In genomic region chr9:133349965-133350624, GRCh38 we compare ENCODE assay signal across 10 cellular contexts. TPM values are rescaled to one million over a fixed set of nuclear protein-coding genes. Genes with fewer than 3 reads are reported as not detected.
DNase-seq lines count a peak whose midpoint lies in the region; ATAC-seq and TF ChIP-seq lines count a peak whose summit lies in the region.
"Had no signal": no experiment of that assay in that cellular context is flagged by ENCODE, and none has a peak within 500 bp of the region (broad histone marks: within the 10 kb centered on the region; RNA-seq: fewer than 3 reads in every experiment).

No MANE protein-coding gene starts in this region.

- no peaks in the 10 kb centered on the region for H3K9me3 ChIP-seq in endodermal cell (ENCODE audit: control insufficient read depth, low read length)
- H3K9me3 ChIP-seq: neutrophil had no signal

- ATAC-seq in left lobe of liver (no peak), GM18519 (IDR thresholded peaks at IDR 0.05; ENCODE audit: low FRiP score, unreplicated experiment) (no peak)

- TF ChIP-seq CTCF in endodermal cell (conservative IDR thresholded peaks at IDR 0.05), result no peak
- no peak for TF ChIP-seq CTCF in retinal pigment epithelial cell (conservative IDR thresholded peaks at IDR 0.05; ENCODE audit: low read depth, low read length)
- no peak for TF ChIP-seq CTCF in dorsolateral prefrontal cortex (IDR thresholded peaks at IDR 0.05 in 54 of 56, conservative IDR thresholded peaks at IDR 0.05 in 2 of 56; ENCODE audit: low read depth in 1 of 56, partially characterized antibody in 56 of 56)

- no peaks in the 10 kb centered on the region for H3K4me1 ChIP-seq in endodermal cell (ENCODE audit: control insufficient read depth, insufficient read depth, low read length)

- intact Hi-C loops in dorsolateral prefrontal cortex (cut with DNase I), result loop anchor here in 1 of 2 donors (5.0 kb wide), 1 partner anchor 127 kb away; the partner anchor contains the start of gene SLC2A6

- peak overlapping the region; percentile 71 for H3K27ac Mint-ChIP-seq in activated CD4-positive, alpha-beta T cell treated with anti-CD3 and anti-CD28 coated beads, Interleukin-2, amount 10 ng/mL, durations not matched to agents 7 days and 5 days
- peak overlapping the region; percentile 99 for H3K27ac Mint-ChIP-seq in endodermal cell

- CTCF ChIA-PET in activated CD4-positive, alpha-beta T cell treated with anti-CD3 and anti-CD28 coated beads, Interleukin-2, amount 10 ng/mL, durations not matched to agents 7 days and 5 days (lab: Charles Lee), result interaction anchor here (0.9 to 2.6 kb wide), 7 partner anchors 10 to 68 kb away, joined by 3 to 10 read pairs (median 3); no protein-coding TSS in a partner anchor

- no peaks in the 10 kb centered on the region for H3K27me3 Mint-ChIP-seq in activated CD4-positive, alpha-beta T cell treated with anti-CD3 and anti-CD28 coated beads, Interleukin-2, amount 10 ng/mL, durations not matched to agents 7 days and 5 days
- H3K27me3 Mint-ChIP-seq in endodermal cell (ENCODE audit: insufficient read depth), result no peaks in the 10 kb centered on the region

- no peak overlapping the region for H3K27ac ChIP-seq in endodermal cell (ENCODE audit: low read depth, low read length)
- no peak overlapping the region for H3K27ac ChIP-seq in dorsolateral prefrontal cortex
- H3K27ac ChIP-seq: neutrophil had no signal

- POLR2A ChIA-PET in activated CD4-positive, alpha-beta T cell treated with anti-CD3 and anti-CD28 coated beads, Interleukin-2, amount 10 ng/mL, durations not matched to agents 7 days and 5 days (lab: Charles Lee), result interaction anchor here (2.6 kb wide), 1 partner anchor 21 kb away, joined by 17 read pairs; no protein-coding TSS in a partner anchor

- peaks cover 57% of the 10 kb centered on the region for H3K36me3 Mint-ChIP-seq in activated CD4-positive, alpha-beta T cell treated with anti-CD3 and anti-CD28 coated beads, Interleukin-2, amount 10 ng/mL, durations not matched to agents 7 days and 5 days (ENCODE audit: low read depth)
- peaks cover 70% of the 10 kb centered on the region for H3K36me3 Mint-ChIP-seq in endodermal cell (ENCODE audit: low read depth)

- no peaks in the 10 kb centered on the region for H3K27me3 ChIP-seq in endodermal cell (ENCODE audit: control insufficient read depth, insufficient read depth, low read length, poor library complexity, severe bottlenecking)
- no peaks in the 10 kb centered on the region for H3K27me3 ChIP-seq in dorsolateral prefrontal cortex
- H3K27me3 ChIP-seq: neutrophil had no signal

- WGBS in endodermal cell (ENCODE audit: insufficient coverage in 1 of 2, insufficient read length in 1 of 2), 2 experiments, result 88 to 90% methylated on average over 15 of the region's 15 CpGs

- peaks cover 61% of the 10 kb centered on the region for H3K36me3 ChIP-seq in endodermal cell (ENCODE audit: control insufficient read depth, insufficient read depth, low read length)

- no peak overlapping the region for H3K9ac ChIP-seq in endodermal cell (ENCODE audit: extremely low read depth, low read length, poor library complexity, severe bottlenecking)

- H3K4me3 Mint-ChIP-seq in activated CD4-positive, alpha-beta T cell treated with anti-CD3 and anti-CD28 coated beads, Interleukin-2, amount 10 ng/mL, durations not matched to agents 7 days and 5 days, result peak overlapping the region; percentile 34
- peak overlapping the region; percentile 98 for H3K4me3 Mint-ChIP-seq in endodermal cell

- peaks cover 56% of the 10 kb centered on the region for H3K4me1 Mint-ChIP-seq in activated CD4-positive, alpha-beta T cell treated with anti-CD3 and anti-CD28 coated beads, Interleukin-2, amount 10 ng/mL, durations not matched to agents 7 days and 5 days
- H3K4me1 Mint-ChIP-seq in endodermal cell, result peaks cover 24% of the 10 kb centered on the region

- DNase-seq in activated CD4-positive, alpha-beta T cell treated with anti-CD3 and anti-CD28 coated beads, Interleukin-2, amount 10 ng/mL, durations not matched to agents 7 days and 5 days, result no peak
- DNase-seq in activated CD4-positive, alpha-beta T cell treated with anti-CD3 and anti-CD28 coated beads, Interleukin-2, amount 50 U/mL, for 1 hour, result no peak
- DNase-seq in RKO (ENCODE audit: low spot score), result peak; percentile 81
- DNase-seq in endodermal cell, result no peak
- no peak for DNase-seq in retinal pigment epithelial cell (ENCODE audit: low read depth)
- no peak for DNase-seq in left lobe of liver (ENCODE audit: low spot score)
- no peak for DNase-seq in dorsolateral prefrontal cortex
- DNase-seq: NCI-H2227 treated with DMSO at 0.1 percent for 48 hours had no signal

- no peaks in the 10 kb centered on the region for H3K9me3 Mint-ChIP-seq in activated CD4-positive, alpha-beta T cell treated with anti-CD3 and anti-CD28 coated beads, Interleukin-2, amount 10 ng/mL, durations not matched to agents 7 days and 5 days
- H3K9me3 Mint-ChIP-seq in endodermal cell, result no peaks in the 10 kb centered on the region

- H3K4me3 ChIP-seq in endodermal cell (ENCODE audit: low read length), result peak overlapping the region; percentile 83
- H3K4me3 ChIP-seq in retinal pigment epithelial cell (ENCODE audit: low read length), result peak overlapping the region; percentile 100
- peak overlapping the region in 8 of 59 donors; percentile 83 to 99 (median 95) for H3K4me3 ChIP-seq in dorsolateral prefrontal cortex

RNA-seq across cellular contexts. Expression of gene RPL7A, which starts 2.1 kb away (rescaled TPM):
- total RNA-seq in activated CD4-positive, alpha-beta T cell treated with anti-CD3 and anti-CD28 coated beads, Interleukin-2, amount 10 ng/mL, durations not matched to agents 7 days and 5 days, result 1,000 to 10,000 TPM; 1,880 to 1,928 TPM
- total RNA-seq in endodermal cell (1,000 to 10,000 TPM; 2,418 to 2,634 TPM), left lobe of liver (609 TPM), dorsolateral prefrontal cortex (100 to 1,000 TPM; 512 to 837 (median 653) TPM)
- polyA plus RNA-seq in endodermal cell (2013, experiment 1 of 2), result 2,489 TPM
- 2,405 TPM for polyA plus RNA-seq in endodermal cell (2013, experiment 2 of 2)

RNA-seq across cellular contexts. Expression of gene MED22, which starts 2.2 kb away (rescaled TPM):
- 10 to 100 TPM; 25.6 to 27.2 TPM for total RNA-seq in activated CD4-positive, alpha-beta T cell treated with anti-CD3 and anti-CD28 coated beads, Interleukin-2, amount 10 ng/mL, durations not matched to agents 7 days and 5 days
- total RNA-seq in endodermal cell (10 to 100 TPM; 54.6 to 57.3 TPM), left lobe of liver (10.3 TPM), dorsolateral prefrontal cortex (10 to 100 TPM; 19.2 to 41.3 (median 30.0) TPM)
- polyA plus RNA-seq in endodermal cell (2013, experiment 1 of 2), result 38.4 TPM
- 36.6 TPM for polyA plus RNA-seq in endodermal cell (2013, experiment 2 of 2)

RNA-seq across cellular contexts. Expression of gene SURF1, which starts 6.2 kb away (rescaled TPM):
- 10 to 100 TPM; 39.4 to 48.9 TPM for total RNA-seq in activated CD4-positive, alpha-beta T cell treated with anti-CD3 and anti-CD28 coated beads, Interleukin-2, amount 10 ng/mL, durations not matched to agents 7 days and 5 days
- total RNA-seq in endodermal cell (10 to 100 TPM; 45.1 to 54.4 TPM), left lobe of liver (59.9 TPM), dorsolateral prefrontal cortex (10 to 100 TPM; 23.9 to 64.2 (median 39.4) TPM)
- 40.7 TPM for polyA plus RNA-seq in endodermal cell (2013, experiment 1 of 2)
- polyA plus RNA-seq in endodermal cell (2013, experiment 2 of 2), result 33.0 TPM

RNA-seq across cellular contexts. Expression of gene SURF2, which starts 6.3 kb away (rescaled TPM):
- 10 to 100 TPM; 14.8 to 16.0 TPM for total RNA-seq in activated CD4-positive, alpha-beta T cell treated with anti-CD3 and anti-CD28 coated beads, Interleukin-2, amount 10 ng/mL, durations not matched to agents 7 days and 5 days
- total RNA-seq in endodermal cell (10 to 100 TPM; 18.0 to 25.9 TPM), left lobe of liver (9.0 TPM), dorsolateral prefrontal cortex (10 to 100 TPM; 16.6 to 42.3 (median 26.4) TPM)
- polyA plus RNA-seq in endodermal cell (2013, experiment 1 of 2), result 25.5 TPM
- polyA plus RNA-seq in endodermal cell (2013, experiment 2 of 2), result 25.3 TPM

RNA-seq across cellular contexts. Expression of gene SURF6, which starts 14.1 kb away (rescaled TPM):
- total RNA-seq in activated CD4-positive, alpha-beta T cell treated with anti-CD3 and anti-CD28 coated beads, Interleukin-2, amount 10 ng/mL, durations not matched to agents 7 days and 5 days, result 10 to 100 TPM; 14.2 to 17.3 TPM
- 10 to 100 TPM; 22.9 to 27.5 TPM for total RNA-seq in endodermal cell
- 18.8 TPM for polyA plus RNA-seq in endodermal cell (2013, experiment 1 of 2)
- 16.6 TPM for polyA plus RNA-seq in endodermal cell (2013, experiment 2 of 2)
- 9.7 TPM for total RNA-seq in left lobe of liver
- 10 to 100 TPM; 13.7 to 27.8 (median 19.2) TPM for total RNA-seq in dorsolateral prefrontal cortex
